ENCODE assay signal across 8 cellular contexts in genomic region chr6:45548657-45549515, GRCh38.
DNase-seq lines count a peak whose midpoint lies in the region; ATAC-seq and TF ChIP-seq lines count a peak whose summit lies in the region.
"Had no signal": no experiment of that assay in that cellular context is flagged by ENCODE, and none has a peak within 500 bp of the region (broad histone marks: within the 10 kb centered on the region; RNA-seq: fewer than 3 reads in every experiment).

No MANE protein-coding gene starts in this region.

- peaks cover 2% of the 10 kb centered on the region; the same call in 1 of the 2 replicates for H3K27me3 Mint-ChIP-seq in HFFc6 (ENCODE audit: insufficient read depth)

- peaks cover 21% of the 10 kb centered on the region for H3K36me3 Mint-ChIP-seq in HFFc6 (ENCODE audit: low read depth)

- ATAC-seq in GM19035 (IDR thresholded peaks at IDR 0.05; ENCODE audit: unreplicated experiment): peak; percentile 97
- ATAC-seq in HG03571 (IDR thresholded peaks at IDR 0.05; ENCODE audit: unreplicated experiment): peak; percentile 95

- no peak overlapping the region for H3K4me3 Mint-ChIP-seq in HFFc6

- H3K27ac Mint-ChIP-seq in HFFc6: peak overlapping the region; percentile 44; the same call in 1 of the 2 replicates

- H3K36me3 ChIP-seq in mucosa of rectum (ENCODE audit: control insufficient read depth in 2 of 2, insufficient read depth in 2 of 2, low read length in 2 of 2): no peaks in the 10 kb centered on the region

- no peak for TF ChIP-seq CTCF in HFFc6 (IDR thresholded peaks at IDR 0.05)

- H3K4me1 ChIP-seq in mucosa of rectum (ENCODE audit: control insufficient read depth in 2 of 2, insufficient read depth in 2 of 2, low read length in 2 of 2): peaks cover 4% of the 10 kb centered on the region in 2 donors

- peaks cover 19% of the 10 kb centered on the region for H3K4me1 Mint-ChIP-seq in HFFc6 (ENCODE audit: low read depth)

- H3K27ac ChIP-seq in mucosa of rectum (ENCODE audit: low read depth in 2 of 2, low read length in 2 of 2): peak overlapping the region; percentile 6 to 37

- H3K27me3 ChIP-seq in mucosa of rectum (ENCODE audit: control insufficient read depth in 2 of 2, insufficient read depth in 2 of 2, low read length in 2 of 2): no peaks in the 10 kb centered on the region

- no peak overlapping the region for H3K9ac ChIP-seq in mucosa of rectum (ENCODE audit: low read depth in 1 of 2, low read length in 2 of 2)

- no peaks in the 10 kb centered on the region for H3K9me3 Mint-ChIP-seq in HFFc6

- no peaks in the 10 kb centered on the region for H3K9me3 ChIP-seq in mucosa of rectum (ENCODE audit: control insufficient read depth in 2 of 2, low read length in 2 of 2)

- H3K4me3 ChIP-seq in mucosa of rectum (ENCODE audit: low read length in 2 of 2): no peak overlapping the region
- H3K4me3 ChIP-seq: lung had no signal

- DNase-seq in HFFc6 (no peak), KG1 (lab: John Stamatoyannopoulos, UW) (no peak)
- DNase-seq in stimulated activated CD4-positive, alpha-beta T cell treated with anti-CD3 and anti-CD28 coated beads, Interleukin-2, amount 100 ng/mL, for 24 hours: no peak
- DNase-seq in activated CD4-positive, CD25-positive, alpha-beta regulatory T cell treated with anti-CD3 and anti-CD28 coated beads, Interleukin-2, amount 50 U/mL, for 72 hours: no peak
